Comparison of ENCODE assay signal across 1 cellular context in genomic region chr12:132804426-132804861, GRCh38.
TF ChIP-seq lines count a peak whose summit lies in the region.

No MANE protein-coding gene starts in this region.

TF ChIP-seq in K562, 482 proteins besides CTCF, POLR2A, EP300 and RAD21:
- TF ChIP-seq ZNF280A (IDR thresholded peaks at IDR 0.05; ENCODE audit: low read depth, partially characterized antibody) (no peak), ARHGAP35 (IDR thresholded peaks at IDR 0.05; ENCODE audit: partially characterized antibody) (no peak), HSF4 (CRISPR knock-in tag; IDR thresholded peaks at IDR 0.05; ENCODE audit: borderline replicate concordance) (no peak), CBX5 (IDR thresholded peaks at IDR 0.05; ENCODE audit: borderline replicate concordance, low read depth) (no peak), ZNF354B (CRISPR knock-in tag; IDR thresholded peaks at IDR 0.05) (no peak), GMEB1 (CRISPR knock-in tag; IDR thresholded peaks at IDR 0.05) (no peak), ZNF79 (CRISPR knock-in tag; IDR thresholded peaks at IDR 0.05; ENCODE audit: low read depth) (no peak), MCM5 (IDR thresholded peaks at IDR 0.05; ENCODE audit: low read depth) (no peak), THRB (CRISPR knock-in tag; conservative IDR thresholded peaks at IDR 0.05) (no peak), ZBTB11 (CRISPR knock-in tag; IDR thresholded peaks at IDR 0.05) (no peak), POLR2B (IDR thresholded peaks at IDR 0.05; ENCODE audit: low read depth, partially characterized antibody) (no peak), RBM14 (IDR thresholded peaks at IDR 0.05; ENCODE audit: borderline replicate concordance, insufficient read depth, low read depth, low read length) (no peak), MTA3 (IDR thresholded peaks at IDR 0.05; ENCODE audit: borderline replicate concordance) (no peak), ZNF395 (CRISPR knock-in tag; IDR thresholded peaks at IDR 0.05) (no peak), NFATC3 (IDR thresholded peaks at IDR 0.05) (no peak), ZNF717 (CRISPR knock-in tag; IDR thresholded peaks at IDR 0.05) (no peak), PCBP1 (IDR thresholded peaks at IDR 0.05; ENCODE audit: low read depth, low read length, poor library complexity, severe bottlenecking) (no peak), GATAD2A (IDR thresholded peaks at IDR 0.05) (no peak)
